Comparison of ENCODE assay signal across 8 cellular contexts in genomic region chr9:125239631-125240597, GRCh38. TPM values are rescaled to one million over a fixed set of nuclear protein-coding genes. Genes with fewer than 3 reads are reported as not detected.
A peak's percentile ranks its signal among the peaks of the same experiment; 100 is the strongest.
DNase-seq lines count a peak whose midpoint lies in the region; ATAC-seq and TF ChIP-seq lines count a peak whose summit lies in the region.

No MANE protein-coding gene starts in this region.

- intact Hi-C loops in left cardiac atrium (cut with DNase I), result loop anchor here in 1 of 2 donors (10.0 kb wide), 1 partner anchor 55 kb away; no protein-coding TSS in a partner anchor
- intact Hi-C loops in MCF 10A (cut with micrococcal nuclease), result loop anchor here (2.0 kb wide), 1 partner anchor 87 kb away; no protein-coding TSS in a partner anchor

- 60% methylated on average over 5 of the region's 8 CpGs; no CpG with 5 or more reads in 1 of the 2 experiments for WGBS in mesodermal cell (ENCODE audit: insufficient coverage in 2 of 2), 2 experiments
- WGBS in urinary bladder, result 24% methylated on average over 8 of the region's 8 CpGs

- H3K4me3 Mint-ChIP-seq in MCF 10A (ENCODE audit: unreplicated experiment), result peak overlapping the region; percentile 79

- POLR2A ChIA-PET in MCF 10A (lab: Yijun Ruan, JAX), result interaction anchor here (0.7 to 12.2 kb wide), 20 partner anchors 10 to 1191 kb away, joined by 3 to 138 read pairs (median 9); partner anchors contain the start of genes GAPVD1 and RABEPK

- BruUV-seq in MCF 10A (replicated peaks; lab: Mats Ljungman, UMichigan), result no TSS peak

- no peaks in the 10 kb centered on the region for H3K27me3 ChIP-seq in cardiac muscle cell

- H3K27ac Mint-ChIP-seq in MCF 10A (ENCODE audit: low read depth, unreplicated experiment), result peak overlapping the region; percentile 90

- H3K9me3 ChIP-seq in cardiac muscle cell (ENCODE audit: low read depth) (no peaks in the 10 kb centered on the region), mesodermal cell (ENCODE audit: control insufficient read depth, low read length) (no peaks in the 10 kb centered on the region)

- CTCF ChIA-PET in MCF 10A (lab: Yijun Ruan, JAX), result interaction anchor here (0.7 kb wide), 1 partner anchor 88 kb away, joined by 3 read pairs; no protein-coding TSS in a partner anchor

- peaks cover 67% of the 10 kb centered on the region for H3K36me3 Mint-ChIP-seq in MCF 10A (ENCODE audit: insufficient read depth, unreplicated experiment)

- H3K4me1 Mint-ChIP-seq in MCF 10A (ENCODE audit: insufficient read depth, unreplicated experiment), result peaks cover 38% of the 10 kb centered on the region

- ATAC-seq in left cardiac atrium, result no peak

- TF ChIP-seq CTCF in cardiac muscle cell (IDR thresholded peaks at IDR 0.05; ENCODE audit: low read depth, low read length), result no peak
- TF ChIP-seq CTCF in MCF 10A (IDR thresholded peaks at IDR 0.05; ENCODE audit: unreplicated experiment), result no peak

- no peaks in the 10 kb centered on the region for H3K9me3 Mint-ChIP-seq in MCF 10A (ENCODE audit: unreplicated experiment)

- H3K36me3 ChIP-seq in cardiac muscle cell (peaks cover 40% of the 10 kb centered on the region), mesodermal cell (ENCODE audit: control insufficient read depth, insufficient read depth, low read length) (peaks cover 58% of the 10 kb centered on the region), urinary bladder (ENCODE audit: insufficient read depth) (no peaks in the 10 kb centered on the region)

- DNase-seq in cardiac muscle cell (ENCODE audit: low read depth in 1 of 2, low spot score in 1 of 2), result no peak
- no peak for DNase-seq in left cardiac atrium
- no peak for DNase-seq in MCF 10A (ENCODE audit: unreplicated experiment)
- DNase-seq in NCI-H2081 treated with DMSO at 0.1 percent for 48 hours (lab: John Stamatoyannopoulos, UW), result no peak
- DNase-seq in SW 1271 (lab: John Stamatoyannopoulos, UW), result no peak
- no peak for DNase-seq in activated gamma-delta T cell (lab: John Stamatoyannopoulos, UW)

- H3K4me3 ChIP-seq in cardiac muscle cell (peak overlapping the region; percentile 69), mesodermal cell (ENCODE audit: extremely low read depth, insufficient read depth, low read length, poor library complexity, severe bottlenecking) (peak overlapping the region; percentile 94), urinary bladder (ENCODE audit: low read depth, low read length) (peak overlapping the region; percentile 76)

- no peaks in the 10 kb centered on the region for H3K27me3 Mint-ChIP-seq in MCF 10A (ENCODE audit: insufficient read depth, unreplicated experiment)

- H3K27ac ChIP-seq in cardiac muscle cell (peak overlapping the region; percentile 98), mesodermal cell (ENCODE audit: low read depth, low read length, severe bottlenecking) (peak overlapping the region; percentile 98), urinary bladder (ENCODE audit: low read depth) (no peak overlapping the region)

- H3K4me1 ChIP-seq in cardiac muscle cell (ENCODE audit: low read depth) (peaks cover 40% of the 10 kb centered on the region), mesodermal cell (ENCODE audit: control insufficient read depth, insufficient read depth, low read length, poor library complexity, severe bottlenecking) (peaks cover 31% of the 10 kb centered on the region), urinary bladder (ENCODE audit: insufficient read depth) (no peaks in the 10 kb centered on the region)

RNA-seq across cellular contexts. Expression of gene HSPA5, which starts 1.2 kb away (rescaled TPM):
- 69.2 and 182 TPM in 2 replicates for total RNA-seq in cardiac muscle cell
- 285 and 882 TPM in 2 replicates for polyA plus RNA-seq in cardiac muscle cell
- total RNA-seq in left cardiac atrium, result 100 to 1,000 TPM; 273 to 342 TPM
- 1,165 and 1,788 TPM in 2 replicates for total RNA-seq in MCF 10A (2022)
- 621 TPM for polyA plus RNA-seq in mesodermal cell (2013, experiment 1 of 2)
- polyA plus RNA-seq in mesodermal cell (2013, experiment 2 of 2), result 591 TPM
- 74.0 TPM for total RNA-seq in urinary bladder
- 132 TPM for polyA plus RNA-seq in urinary bladder

RNA-seq across cellular contexts. Expression of gene GAPVD1, which starts 21.7 kb away (rescaled TPM):
- 28.8 and 39.3 TPM in 2 replicates for total RNA-seq in cardiac muscle cell
- 34.2 and 37.9 TPM in 2 replicates for polyA plus RNA-seq in cardiac muscle cell
- total RNA-seq in left cardiac atrium, result 10 to 100 TPM; 30.7 to 36.8 TPM
- 46.2 and 53.9 TPM in 2 replicates for total RNA-seq in MCF 10A (2022)
- 24.2 TPM for polyA plus RNA-seq in mesodermal cell (2013, experiment 1 of 2)
- polyA plus RNA-seq in mesodermal cell (2013, experiment 2 of 2), result 25.0 TPM
- total RNA-seq in urinary bladder, result 77.6 TPM
- polyA plus RNA-seq in urinary bladder, result 14.2 TPM

RNA-seq across cellular contexts. Expression of gene RABEPK, which starts 39.6 kb away (rescaled TPM):
- 8.7 and 16.1 TPM in 2 replicates for total RNA-seq in cardiac muscle cell
- 20.0 and 27.2 TPM in 2 replicates for polyA plus RNA-seq in cardiac muscle cell
- total RNA-seq in left cardiac atrium, result 10 to 100 TPM in 1 of 2 donors, 1 to 10 TPM in 1; 8.3 to 10.0 TPM
- 21.5 and 37.2 TPM in 2 replicates for total RNA-seq in MCF 10A (2022)
- 20.5 TPM for polyA plus RNA-seq in mesodermal cell (2013, experiment 1 of 2)
- polyA plus RNA-seq in mesodermal cell (2013, experiment 2 of 2), result 18.5 TPM
- 17.5 TPM for total RNA-seq in urinary bladder
- polyA plus RNA-seq in urinary bladder, result 24.4 TPM

RNA-seq across cellular contexts. Expression of gene PPP6C, which starts 50.3 kb away (rescaled TPM):
- 16.5 TPM in 2 replicates for total RNA-seq in cardiac muscle cell
- 16.3 and 27.7 TPM in 2 replicates for polyA plus RNA-seq in cardiac muscle cell
- total RNA-seq in left cardiac atrium, result 10 to 100 TPM; 34.0 to 38.9 TPM
- total RNA-seq in MCF 10A (2022), result 40.7 and 41.7 TPM in 2 replicates
- 26.3 TPM for polyA plus RNA-seq in mesodermal cell (2013, experiment 1 of 2)
- 27.1 TPM for polyA plus RNA-seq in mesodermal cell (2013, experiment 2 of 2)
- 19.9 TPM for total RNA-seq in urinary bladder
- 20.8 TPM for polyA plus RNA-seq in urinary bladder
